8 cellular contexts compared by ENCODE assay signal in the genomic region with DNA sequence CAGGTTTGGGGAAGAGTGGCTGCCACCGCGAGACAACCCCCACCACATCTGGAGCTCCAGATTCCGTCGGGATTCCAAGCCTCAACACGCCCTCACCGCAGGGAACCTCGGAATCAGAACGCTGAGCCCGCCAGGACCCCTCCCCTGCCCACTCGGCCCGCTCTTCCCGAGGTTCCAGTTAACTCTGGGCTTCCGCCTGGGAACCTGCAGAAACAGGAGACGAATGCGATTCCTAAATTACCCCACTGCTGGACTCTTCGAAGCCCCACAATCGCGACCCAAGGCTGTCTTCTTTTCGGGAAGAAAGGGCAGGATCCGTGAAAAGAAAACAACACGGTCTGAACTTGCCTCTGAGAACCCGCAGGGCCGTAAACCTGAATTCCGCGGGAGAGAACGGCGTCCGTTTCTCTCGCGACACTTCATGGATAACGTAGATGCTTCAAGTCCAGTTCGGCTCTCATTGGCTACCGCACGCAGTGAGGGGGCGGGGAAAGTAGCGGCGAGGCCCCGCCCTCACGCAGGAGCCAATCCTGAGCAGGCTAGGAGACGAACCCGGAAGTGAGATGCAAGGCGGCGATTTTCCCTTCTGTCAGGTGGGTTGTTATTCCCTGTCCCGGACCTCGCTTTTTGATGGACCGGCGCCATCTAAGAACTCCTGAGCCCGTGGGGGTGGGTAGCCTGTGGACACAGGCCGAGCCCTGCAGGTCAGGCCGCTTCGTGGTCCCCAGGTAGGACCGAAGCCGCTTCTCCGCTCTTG. TPM values are rescaled to one million over a fixed set of nuclear protein-coding genes. Genes with fewer than 3 reads are reported as not detected.
DNase-seq lines count a peak whose midpoint lies in the region; ATAC-seq and TF ChIP-seq lines count a peak whose summit lies in the region.

A gene with protein sequence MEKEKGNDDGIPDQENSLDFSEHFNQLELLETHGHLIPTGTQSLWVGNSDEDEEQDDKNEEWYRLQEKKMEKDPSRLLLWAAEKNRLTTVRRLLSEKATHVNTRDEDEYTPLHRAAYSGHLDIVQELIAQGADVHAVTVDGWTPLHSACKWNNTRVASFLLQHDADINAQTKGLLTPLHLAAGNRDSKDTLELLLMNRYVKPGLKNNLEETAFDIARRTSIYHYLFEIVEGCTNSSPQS (plus strand): TSS at position 542 of the 757 bp plus-strand sequence. CDS start 2,710 bp downstream, outside the sequence.
A gene (minus strand): TSS at position 402 of the 757 bp plus-strand sequence. CDS start 1,043 bp downstream, outside the sequence.

- peaks cover 46% of the 10 kb centered on the region for H3K79me2 ChIP-seq in SK-N-SH (ENCODE audit: insufficient read depth)

- DNase-seq in GM04503 (ENCODE audit: low read depth) (peak; percentile 87), NCI-H1048 (lab: John Stamatoyannopoulos, UW) (peak; percentile 98), SK-N-SH (peak; percentile 89), globus pallidus (ENCODE audit: low spot score) (peak; percentile 95), nucleus accumbens (lab: John Stamatoyannopoulos, UW) (peak; percentile 68 to 98 (median 94)), suprapubic skin (ENCODE audit: low spot score in 2 of 2) (peak; percentile 98 to 99)
- DNase-seq in activated naive CD4-positive, alpha-beta T cell treated with anti-CD3 and anti-CD28 coated beads, Interleukin-2, amount 50 U/mL, for 16 hours, result peak; percentile 96

- no peaks in the 10 kb centered on the region for H3K9me3 ChIP-seq in SK-N-SH
- H3K9me3 ChIP-seq in suprapubic skin, result no peaks in the 10 kb centered on the region

- no peaks in the 10 kb centered on the region for H3K27me3 ChIP-seq in SK-N-SH (ENCODE audit: insufficient read depth)
- no peaks in the 10 kb centered on the region for H3K27me3 ChIP-seq in suprapubic skin

- TF ChIP-seq RAD21 in SK-N-SH (IDR thresholded peaks at IDR 0.05; ENCODE audit: low read length), result no peak

- TF ChIP-seq POLR2A in suprapubic skin (IDR thresholded peaks at IDR 0.05), result peak in 1 of 2 donors; percentile 73

- H4K20me1 ChIP-seq in SK-N-SH (ENCODE audit: insufficient read depth), result no peaks in the 10 kb centered on the region

- H3K4me1 ChIP-seq in SK-N-SH (ENCODE audit: control insufficient read depth in 1 of 2, insufficient read depth in 2 of 2, low read depth in 1 of 2, low read length in 1 of 2) (peaks cover 9 to 12% of the 10 kb centered on the region in 2 experiments), suprapubic skin (peaks cover 25% of the 10 kb centered on the region)

- H2AFZ ChIP-seq in SK-N-SH (ENCODE audit: low read depth), result peak within 1 kb of the TSS; percentile 98

- no peaks in the 10 kb centered on the region for H3K9me2 ChIP-seq in SK-N-SH

- peak within 1 kb of the TSS; percentile 84 to 94 for H3K4me3 ChIP-seq in SK-N-SH (ENCODE audit: low read depth in 2 of 2, low read length in 1 of 2)
- peak within 1 kb of the TSS; percentile 91 for H3K4me3 ChIP-seq in suprapubic skin

- H3K4me2 ChIP-seq in SK-N-SH, result peak within 1 kb of the TSS; percentile 84

- TF ChIP-seq CTCF in SK-N-SH (IDR thresholded peaks at IDR 0.05), result no peak
- TF ChIP-seq CTCF in suprapubic skin (IDR thresholded peaks at IDR 0.05), result no peak

- ATAC-seq in HG02571 (IDR thresholded peaks at IDR 0.05; ENCODE audit: unreplicated experiment), result peak; percentile 100

- CTCF ChIA-PET in SK-N-SH (lab: Yijun Ruan, JAX), result interaction anchor here (0.7 to 3.0 kb wide), 3 partner anchors 12 to 598 kb away, joined by 3 to 10 read pairs (median 8); a partner anchor contains a TSS

- peak within 1 kb of the TSS; percentile 89 for H3K9ac ChIP-seq in SK-N-SH

- WGBS in SK-N-SH (ENCODE audit: low lambda C conversion rate), result 2% methylated on average over 11 of the region's 54 CpGs
- WGBS in suprapubic skin, result 1% methylated on average over 52 of the region's 54 CpGs

- no peak for TF ChIP-seq EP300 in SK-N-SH (IDR thresholded peaks at IDR 0.05; ENCODE audit: borderline replicate concordance in 1 of 2, low read depth in 1 of 2, low read length in 1 of 2)
- no peak for TF ChIP-seq EP300 in suprapubic skin (IDR thresholded peaks at IDR 0.05)

- peaks cover 30 to 46% of the 10 kb centered on the region in 2 experiments for H3K36me3 ChIP-seq in SK-N-SH (replicated peaks in 1 of 2; ENCODE audit: control insufficient read depth in 1 of 2, insufficient read depth in 2 of 2, low read length in 1 of 2)
- H3K36me3 ChIP-seq in suprapubic skin, result peaks cover 31% of the 10 kb centered on the region

- no peaks in the 10 kb centered on the region for H3F3A ChIP-seq in SK-N-SH (replicated peaks; ENCODE audit: insufficient read depth)

- POLR2A ChIA-PET in SK-N-SH (lab: Yijun Ruan, JAX), result interaction anchor here (0.6 kb wide), 1 partner anchor 601 kb away, joined by 3 read pairs; no protein-coding TSS in a partner anchor

- H3K27ac ChIP-seq in SK-N-SH (ENCODE audit: low read depth in 2 of 2, low read length in 1 of 2), result peak within 1 kb of the TSS; percentile 61
- H3K27ac ChIP-seq in suprapubic skin, result peak within 1 kb of the TSS; percentile 89

TF ChIP-seq in SK-N-SH, 30 proteins besides CTCF, POLR2A, EP300 and RAD21 (continues in another document):
- no peak for TF ChIP-seq GATA2 (CRISPR knock-in tag; IDR thresholded peaks at IDR 0.05)
- TF ChIP-seq, protein P1, sequence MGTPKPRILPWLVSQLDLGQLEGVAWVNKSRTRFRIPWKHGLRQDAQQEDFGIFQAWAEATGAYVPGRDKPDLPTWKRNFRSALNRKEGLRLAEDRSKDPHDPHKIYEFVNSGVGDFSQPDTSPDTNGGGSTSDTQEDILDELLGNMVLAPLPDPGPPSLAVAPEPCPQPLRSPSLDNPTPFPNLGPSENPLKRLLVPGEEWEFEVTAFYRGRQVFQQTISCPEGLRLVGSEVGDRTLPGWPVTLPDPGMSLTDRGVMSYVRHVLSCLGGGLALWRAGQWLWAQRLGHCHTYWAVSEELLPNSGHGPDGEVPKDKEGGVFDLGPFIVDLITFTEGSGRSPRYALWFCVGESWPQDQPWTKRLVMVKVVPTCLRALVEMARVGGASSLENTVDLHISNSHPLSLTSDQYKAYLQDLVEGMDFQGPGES (IDR thresholded peaks at IDR 0.05; ENCODE audit: low read depth, low read length), result peak; percentile 18; the same call in 1 of the 2 replicates
- no peak for TF ChIP-seq FOXJ3 (CRISPR knock-in tag; IDR thresholded peaks at IDR 0.05)
- TF ChIP-seq FOXM1 (IDR thresholded peaks at IDR 0.05; ENCODE audit: low read depth), result no peak
- TF ChIP-seq, protein P2, sequence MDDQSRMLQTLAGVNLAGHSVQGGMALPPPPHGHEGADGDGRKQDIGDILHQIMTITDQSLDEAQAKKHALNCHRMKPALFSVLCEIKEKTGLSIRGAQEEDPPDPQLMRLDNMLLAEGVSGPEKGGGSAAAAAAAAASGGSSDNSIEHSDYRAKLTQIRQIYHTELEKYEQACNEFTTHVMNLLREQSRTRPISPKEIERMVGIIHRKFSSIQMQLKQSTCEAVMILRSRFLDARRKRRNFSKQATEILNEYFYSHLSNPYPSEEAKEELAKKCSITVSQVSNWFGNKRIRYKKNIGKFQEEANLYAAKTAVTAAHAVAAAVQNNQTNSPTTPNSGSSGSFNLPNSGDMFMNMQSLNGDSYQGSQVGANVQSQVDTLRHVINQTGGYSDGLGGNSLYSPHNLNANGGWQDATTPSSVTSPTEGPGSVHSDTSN (IDR thresholded peaks at IDR 0.05), result no peak
- no peak for TF ChIP-seq NFIC (IDR thresholded peaks at IDR 0.05; ENCODE audit: borderline replicate concordance)
- TF ChIP-seq TEAD4 (IDR thresholded peaks at IDR 0.05; ENCODE audit: borderline replicate concordance, insufficient read depth), result no peak
- TF ChIP-seq CHD2 (IDR thresholded peaks at IDR 0.05; ENCODE audit: low read length, partially characterized antibody), result peak; percentile 99
- TF ChIP-seq RCOR1 (IDR thresholded peaks at IDR 0.05; ENCODE audit: low read length), result no peak
- no peak; the same call in 1 of the 2 replicates for TF ChIP-seq GABPA (IDR thresholded peaks at IDR 0.05; ENCODE audit: low read depth)
- 0 out of 2 replicates have a peak, but pooled peaks have one; percentile 62 for TF ChIP-seq POLR2AphosphoS5 (IDR thresholded peaks at IDR 0.05; ENCODE audit: low read depth, low read length)
- no peak for TF ChIP-seq TCF12 (IDR thresholded peaks at IDR 0.05)
- TF ChIP-seq TAF1 (IDR thresholded peaks at IDR 0.05; ENCODE audit: borderline replicate concordance, low read depth, low read length), result peak; percentile 69; the same call in 1 of the 2 replicates
- TF ChIP-seq RFX5 (IDR thresholded peaks at IDR 0.05; ENCODE audit: low read length), result no peak
- peak; percentile 96 for TF ChIP-seq ELF1 (IDR thresholded peaks at IDR 0.05)
- TF ChIP-seq MEF2A (IDR thresholded peaks at IDR 0.05; ENCODE audit: borderline replicate concordance, low read depth), result no peak
- TF ChIP-seq, protein P3, sequence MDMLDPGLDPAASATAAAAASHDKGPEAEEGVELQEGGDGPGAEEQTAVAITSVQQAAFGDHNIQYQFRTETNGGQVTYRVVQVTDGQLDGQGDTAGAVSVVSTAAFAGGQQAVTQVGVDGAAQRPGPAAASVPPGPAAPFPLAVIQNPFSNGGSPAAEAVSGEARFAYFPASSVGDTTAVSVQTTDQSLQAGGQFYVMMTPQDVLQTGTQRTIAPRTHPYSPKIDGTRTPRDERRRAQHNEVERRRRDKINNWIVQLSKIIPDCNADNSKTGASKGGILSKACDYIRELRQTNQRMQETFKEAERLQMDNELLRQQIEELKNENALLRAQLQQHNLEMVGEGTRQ (IDR thresholded peaks at IDR 0.05; ENCODE audit: borderline replicate concordance, low read depth, low read length), result no peak

RNA-seq across cellular contexts. Expression of the first gene that starts in this region (rescaled TPM):
- 4.9 and 7.6 TPM in 2 replicates for polyA plus RNA-seq in SK-N-SH (2012; rRNA removed)
- 5.3 and 6.5 TPM in 2 replicates for polyA plus RNA-seq in SK-N-SH (2012; cell fraction: cytosol; rRNA removed)
- polyA plus RNA-seq in SK-N-SH (2012; cell fraction: nucleus; rRNA removed), result 6.7 and 18.5 TPM in 2 replicates
- 10 to 100 TPM in 3 of 4 donors, 1 to 10 TPM in 1; 5.0 to 23.4 (median 18.2) TPM for total RNA-seq in suprapubic skin

RNA-seq across cellular contexts. Expression of the second gene that starts in this region (rescaled TPM):
- polyA plus RNA-seq in SK-N-SH (2012; rRNA removed), result 2.8 and 4.7 TPM in 2 replicates
- polyA plus RNA-seq in SK-N-SH (2012; cell fraction: cytosol; rRNA removed), result 3.4 and 4.3 TPM in 2 replicates
- 4.8 and 8.9 TPM in 2 replicates for polyA plus RNA-seq in SK-N-SH (2012; cell fraction: nucleus; rRNA removed)
- total RNA-seq in suprapubic skin, result 10 to 100 TPM; 12.2 to 45.2 (median 18.4) TPM

Comparison
In these comparisons a context has a peak if more than half of its experiments do, and no peak if none do; other contexts are left out.
1. Peak in every context shown above with its lines: DNase-seq, ATAC-seq, H3K4me3 ChIP-seq and H3K27ac ChIP-seq.